In genomic region chr17:21189361-21189760, GRCh38 we compare ENCODE assay signal across 29 cellular contexts.
"Had no signal": no experiment of that assay in that cellular context is flagged by ENCODE, and none has a peak within 500 bp of the region (broad histone marks: within the 10 kb centered on the region; RNA-seq: fewer than 3 reads in every experiment).

No MANE protein-coding gene starts in this region.

- H3K9ac ChIP-seq: neural progenitor cell had no signal

- H3K27ac ChIP-seq: neural progenitor cell, neutrophil, pancreas, prostate gland, right lobe of liver, sigmoid colon, skin epidermis, spleen, stomach, thoracic aorta, thyroid gland, tibial nerve, upper lobe of left lung, vagina had no signal

- H3K9me3 Mint-ChIP-seq: naive thymus-derived CD4-positive, alpha-beta T cell; natural killer cell; nephron; neural progenitor cell; stimulated activated naive B cell treated with anti-CD40 and anti-IgM and Interleukin-4, amounts not matched to agents 10 μg/mL and 1 μg/mL and 100 μg/mL, for 72 hours; stimulated activated naive CD8-positive, alpha-beta T cell treated with anti-CD3 and anti-CD28 coated beads, Interleukin-15, Interleukin-2, amounts not matched to agents 100 ng/mL and 50 ng/mL, for 24 hours had no signal

- H3K4me1 Mint-ChIP-seq: neural progenitor cell had no signal

- H3K4me1 ChIP-seq: neural progenitor cell, pancreas, prostate gland, right lobe of liver had no signal

- H3K36me3 ChIP-seq: neural progenitor cell, prostate gland, thoracic aorta had no signal

- H3K27me3 Mint-ChIP-seq: naive thymus-derived CD4-positive, alpha-beta T cell; stimulated activated naive B cell treated with anti-CD40 and anti-IgM and Interleukin-4, amounts not matched to agents 10 μg/mL and 1 μg/mL and 100 μg/mL, for 72 hours; stimulated activated naive CD8-positive, alpha-beta T cell treated with anti-CD3 and anti-CD28 coated beads, Interleukin-15, Interleukin-2, amounts not matched to agents 100 ng/mL and 50 ng/mL, for 24 hours had no signal

- H2AFZ ChIP-seq: neural progenitor cell had no signal

- H3K27me3 ChIP-seq: neural progenitor cell, neutrophil, pancreas, right lobe of liver, sigmoid colon, spleen, stomach, thyroid gland, tibial nerve, upper lobe of left lung, vagina had no signal

- H3K9me3 ChIP-seq: neutrophil, pancreas, prostate gland, right lobe of liver, sigmoid colon, spleen, stomach, thoracic aorta, thyroid gland, tibial nerve, upper lobe of left lung, vagina had no signal

- H3K27ac Mint-ChIP-seq: natural killer cell; nephron; neural progenitor cell; stimulated activated naive B cell treated with anti-CD40 and anti-IgM and Interleukin-4, amounts not matched to agents 10 μg/mL and 1 μg/mL and 100 μg/mL, for 72 hours; stimulated activated naive CD8-positive, alpha-beta T cell treated with anti-CD3 and anti-CD28 coated beads, Interleukin-15, Interleukin-2, amounts not matched to agents 100 ng/mL and 50 ng/mL, for 24 hours had no signal

- H3K4me3 Mint-ChIP-seq: naive thymus-derived CD4-positive, alpha-beta T cell; natural killer cell; nephron; neural progenitor cell; stimulated activated naive B cell treated with anti-CD40 and anti-IgM and Interleukin-4, amounts not matched to agents 10 μg/mL and 1 μg/mL and 100 μg/mL, for 72 hours; stimulated activated naive CD8-positive, alpha-beta T cell treated with anti-CD3 and anti-CD28 coated beads, Interleukin-15, Interleukin-2, amounts not matched to agents 100 ng/mL and 50 ng/mL, for 24 hours had no signal

- H3K4me3 ChIP-seq: neural progenitor cell, pancreas, prostate gland, right lobe of liver, sigmoid colon, skin epidermis, smooth muscle cell, spleen, stomach, thoracic aorta, thyroid gland, tibial nerve, upper lobe of left lung, vagina had no signal

- H3K4me2 ChIP-seq: neural progenitor cell, smooth muscle cell had no signal

- ATAC-seq: naive thymus-derived CD4-positive, alpha-beta T cell; natural killer cell; pancreas; right lobe of liver; stimulated activated naive B cell treated with anti-CD40 and anti-IgM and Interleukin-4, amounts not matched to agents 10 μg/mL and 1 μg/mL and 100 μg/mL, for 72 hours had no signal

- DNase-seq: naive thymus-derived CD4-positive, alpha-beta T cell; natural killer cell; nucleus accumbens; pancreas; right cardiac atrium; right lobe of liver; sigmoid colon; spleen; stimulated activated CD4-positive, alpha-beta T cell treated with anti-CD3 and anti-CD28 coated beads, Interleukin-12 subunit alpha, Interleukin-12 subunit beta, amount 100 ng/mL, for 4 hours; stimulated activated CD4-positive, alpha-beta T cell treated with anti-CD3 and anti-CD28 coated beads, Interleukin-1b, Interleukin-23, amount 100 ng/mL, for 48 hours; stimulated activated CD4-positive, alpha-beta T cell treated with anti-CD3 and anti-CD28 coated beads, Interleukin-4, amount 100 ng/mL, for 1 hour; stimulated activated CD4-positive, alpha-beta T cell treated with anti-CD3 and anti-CD28 coated beads, Interleukin-4, amount 100 ng/mL, for 4 hours; stimulated activated CD8-positive, alpha-beta memory T cell treated with anti-CD3 and anti-CD28 coated beads, Interleukin-4, amount 100 ng/mL, for 48 hours; stimulated activated naive B cell treated with anti-CD40 and anti-IgM and Interleukin-4, amounts not matched to agents 10 μg/mL and 1 μg/mL and 100 μg/mL, for 72 hours; stimulated activated naive CD4-positive, alpha-beta T cell treated with Interleukin-2 at 50 U/mL for 16 hours; stomach; thyroid gland; trophoblast cell; upper lobe of left lung had no signal
